Comparison of ENCODE assay signal across 8 cellular contexts in the genomic region with DNA sequence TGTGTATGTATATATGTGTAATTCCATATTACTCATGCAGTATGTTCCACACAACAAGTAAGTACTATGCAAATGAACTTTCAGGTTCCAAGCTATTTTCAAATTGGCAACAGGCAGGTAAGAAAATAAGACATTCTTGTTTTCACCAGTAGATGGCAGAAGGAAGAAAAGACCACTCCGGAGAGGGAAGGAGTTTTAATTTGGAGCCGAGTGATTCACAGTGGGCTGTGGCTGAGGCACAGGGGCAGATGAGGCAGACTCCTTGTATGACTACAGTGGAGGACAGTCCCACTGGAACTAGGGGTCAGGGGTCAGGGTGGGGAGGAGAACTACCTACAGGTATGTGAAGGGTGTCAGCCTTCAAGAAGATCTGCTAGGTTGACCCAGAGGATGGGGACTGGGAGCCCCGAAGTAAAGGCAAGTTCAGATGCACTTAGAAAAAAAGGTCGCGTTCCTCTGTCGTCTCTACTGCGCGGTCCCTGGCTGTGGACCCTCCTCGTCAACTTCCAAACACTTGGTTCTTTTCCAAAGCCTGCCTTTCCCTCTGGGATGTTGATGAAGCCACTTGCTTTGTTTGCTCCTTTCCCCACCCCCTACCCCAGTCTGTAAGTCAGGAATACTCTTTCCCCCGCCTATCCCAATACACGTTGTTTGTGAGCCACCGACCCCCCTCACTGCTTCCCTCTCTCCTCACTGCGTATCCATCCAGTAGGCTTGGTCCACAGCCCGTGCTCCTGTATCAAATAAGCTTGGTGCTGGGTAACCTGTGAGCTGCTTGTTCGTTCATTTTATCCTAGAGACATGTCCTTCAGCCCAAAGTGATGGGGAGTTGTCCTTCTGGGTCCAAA. TPM values are rescaled to one million over a fixed set of nuclear protein-coding genes. Genes with fewer than 3 reads are reported as not detected.
DNase-seq lines count a peak whose midpoint lies in the region; ATAC-seq, FAIRE-seq and TF ChIP-seq lines count a peak whose summit lies in the region.

No MANE protein-coding gene starts in this region.

- peak overlapping the region; percentile 36 to 60 for H3K27ac ChIP-seq in breast epithelium

- no peaks in the 10 kb centered on the region for H3K4me1 ChIP-seq in breast epithelium

- peak; percentile 95 for FAIRE-seq in GM19239 (lab: Jason Lieb, UNC)
- peak; percentile 32 for FAIRE-seq in TTC549 (lab: Jason Lieb, UNC)

- no peaks in the 10 kb centered on the region for H3K27me3 ChIP-seq in breast epithelium

- TF ChIP-seq CTCF in AG10803 (conservative IDR thresholded peaks at IDR 0.05; ENCODE audit: low read length): peak; percentile 71
- TF ChIP-seq CTCF in breast epithelium (IDR thresholded peaks at IDR 0.05): peak; percentile 61 to 80 (median 72)

- H3K36me3 ChIP-seq in breast epithelium: no peaks in the 10 kb centered on the region

- TF ChIP-seq POLR2A in breast epithelium (IDR thresholded peaks at IDR 0.05): no peak

- no peak for ATAC-seq in HG02840 (IDR thresholded peaks at IDR 0.05; ENCODE audit: low FRiP score, unreplicated experiment)

- no peaks in the 10 kb centered on the region for H3K9me3 ChIP-seq in breast epithelium

- intact Hi-C loops in breast epithelium (cut with DNase I; ENCODE audit: low total_unique reads): no loop called here

- H3K4me3 ChIP-seq in AG10803 (ENCODE audit: low read length): no peak overlapping the region
- no peak overlapping the region for H3K4me3 ChIP-seq in breast epithelium

- DNase-seq in AG10803 (ENCODE audit: low read depth) (peak; percentile 72), GM19239 (ENCODE audit: insufficient read length, low spot score) (peak; percentile 41), NAMALWA (ENCODE audit: low spot score) (peak; percentile 68), breast epithelium (ENCODE audit: low spot score in 2 of 2) (no peak), kidney tubule cell (ENCODE audit: low spot score) (peak; percentile 91)
- peak; percentile 34 to 52 for DNase-seq in stimulated activated CD4-positive, alpha-beta T cell treated with anti-CD3 and anti-CD28 coated beads, Interleukin-4, amount 100 ng/mL, for 48 hours (ENCODE audit: low read depth in 2 of 2)

RNA-seq across cellular contexts. Expression of gene DDX47, which starts 24.1 kb away (rescaled TPM):
- total RNA-seq in breast epithelium: 10 to 100 TPM; 44.8 to 81.1 (median 60.0) TPM

RNA-seq across cellular contexts. Expression of gene APOLD1, which starts 51.8 kb away (rescaled TPM):
- 100 to 1,000 TPM in 1 of 3 donors, 10 to 100 TPM in 2; 26.7 to 236 (median 41.4) TPM for total RNA-seq in breast epithelium

RNA-seq across cellular contexts. Expression of gene GPRC5A, which starts 54.1 kb away (rescaled TPM):
- 10 to 100 TPM; 10.9 to 40.1 (median 21.6) TPM for total RNA-seq in breast epithelium

Comparison
In these comparisons a context has a peak if more than half of its experiments do, and no peak if none do; other contexts are left out.
1. DNase-seq: peak in AG10803 (single experiment), GM19239 (single experiment), NAMALWA (single experiment), kidney tubule cell (single experiment) and stimulated activated CD4-positive, alpha-beta T cell treated with anti-CD3 and anti-CD28 coated beads, Interleukin-4, amount 100 ng/mL, for 48 hours (2 of 2); none in breast epithelium (0 of 2).